ENCODE assay signal across 1 cellular context in the genomic region with DNA sequence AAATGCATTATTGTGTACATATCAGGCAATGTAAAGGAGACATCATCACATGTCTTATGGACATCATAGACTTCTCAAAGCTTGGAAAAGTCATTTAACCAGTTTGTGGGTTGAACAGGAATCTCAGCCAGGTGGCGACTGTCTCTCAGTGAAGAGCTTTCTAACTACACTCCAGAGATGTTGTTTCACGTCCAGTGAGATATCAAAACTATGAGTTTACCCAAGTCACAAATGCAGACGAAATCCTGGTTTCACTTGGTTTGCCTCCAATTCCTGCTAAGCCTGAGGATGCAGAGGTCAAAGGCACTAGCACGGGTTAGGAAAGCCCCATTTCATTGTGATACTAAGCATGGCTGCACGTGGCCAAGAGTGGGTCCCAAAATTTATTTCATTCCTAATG.
TF ChIP-seq lines count a peak whose summit lies in the region.

No MANE protein-coding gene starts in this region.

TF ChIP-seq in liver, 16 proteins besides CTCF, POLR2A, EP300 and RAD21 (continued from another document):
- TF ChIP-seq HNF4G (IDR thresholded peaks at IDR 0.05) (no peak), NR2F2 (IDR thresholded peaks at IDR 0.05) (peak; percentile 44)
TF ChIP-seq in liver: peak in this region for 1.
